Comparison of ENCODE assay signal across 13 cellular contexts in genomic region chr14:61516957-61517356, GRCh38.
A peak's percentile ranks its signal among the peaks of the same experiment; 100 is the strongest.
DNase-seq lines count a peak whose midpoint lies in the region; ATAC-seq and TF ChIP-seq lines count a peak whose summit lies in the region.
"Had no signal": no experiment of that assay in that cellular context is flagged by ENCODE, and none has a peak within 500 bp of the region (broad histone marks: within the 10 kb centered on the region; RNA-seq: fewer than 3 reads in every experiment).

No MANE protein-coding gene starts in this region.

- H3K4me3 ChIP-seq in SK-N-SH (ENCODE audit: low read depth in 2 of 2, low read length in 1 of 2) (no peak overlapping the region), left ventricle myocardium inferior (no peak overlapping the region), smooth muscle cell (no peak overlapping the region)
- H3K4me3 ChIP-seq: upper lobe of left lung had no signal

- 88% methylated on average over 5 of the region's 5 CpGs for WGBS in SK-N-SH (ENCODE audit: low lambda C conversion rate)
- 54% methylated on average over 5 of the region's 5 CpGs for WGBS in smooth muscle cell (ENCODE audit: low lambda C conversion rate)

- H3K27ac ChIP-seq in SK-N-SH (ENCODE audit: low read depth in 2 of 2, low read length in 1 of 2) (peak overlapping the region in 1 of 2 experiments; percentile 87; a peak in 2 of 4 replicates), left ventricle myocardium inferior (replicated peaks) (peak overlapping the region; percentile 74), smooth muscle cell (ENCODE audit: low read depth) (peak overlapping the region; percentile 39)

- no peaks in the 10 kb centered on the region for H3K27me3 ChIP-seq in SK-N-SH (ENCODE audit: insufficient read depth)
- H3K27me3 ChIP-seq in left ventricle myocardium inferior (ENCODE audit: low read depth): no peaks in the 10 kb centered on the region
- H3K27me3 ChIP-seq in smooth muscle cell (ENCODE audit: low read depth): no peaks in the 10 kb centered on the region
- H3K27me3 ChIP-seq: upper lobe of left lung had no signal

- CTCF ChIA-PET in SK-N-SH (lab: Yijun Ruan, JAX): interaction anchor here (1.1 to 1.4 kb wide), 2 partner anchors 18 to 91 kb away, joined by 3 read pairs; no protein-coding TSS in a partner anchor

- H3K79me2 ChIP-seq in SK-N-SH (ENCODE audit: insufficient read depth) (no peaks in the 10 kb centered on the region), smooth muscle cell (ENCODE audit: low read depth) (no peaks in the 10 kb centered on the region)

- no peaks in the 10 kb centered on the region for H3K9me2 ChIP-seq in SK-N-SH

- no peaks in the 10 kb centered on the region for H4K20me1 ChIP-seq in SK-N-SH (ENCODE audit: insufficient read depth)
- H4K20me1 ChIP-seq in smooth muscle cell (ENCODE audit: low read depth): no peaks in the 10 kb centered on the region

- intact Hi-C loops in left ventricle myocardium inferior (cut with micrococcal nuclease): no loop called here

- DNase-seq in SK-N-SH: no peak
- no peak for DNase-seq in left ventricle myocardium inferior
- no peak for DNase-seq in smooth muscle cell (lab: John Stamatoyannopoulos, UW; ENCODE audit: unreplicated experiment)
- DNase-seq: 8988T; activated CD4-positive, CD25-positive, alpha-beta regulatory T cell; H7; NCI-H446; upper lobe of left lung had no signal

- no peak for TF ChIP-seq CTCF in SK-N-SH (IDR thresholded peaks at IDR 0.05)
- TF ChIP-seq CTCF in left ventricle myocardium inferior (IDR thresholded peaks at IDR 0.05; ENCODE audit: borderline replicate concordance): no peak
- TF ChIP-seq CTCF in smooth muscle cell (IDR thresholded peaks at IDR 0.05; ENCODE audit: borderline replicate concordance, insufficient read depth, poor library complexity, severe bottlenecking): no peak

- no peak overlapping the region for H3K4me3 Mint-ChIP-seq in activated naive CD8-positive, alpha-beta T cell

- POLR2A ChIA-PET in SK-N-SH (lab: Yijun Ruan, JAX): no interaction called here

- no peaks in the 10 kb centered on the region for H3K27me3 Mint-ChIP-seq in activated naive CD8-positive, alpha-beta T cell

- ATAC-seq in SK-N-SH treated with all-trans-retinoic acid at 6 μM for 48 hours (peak; percentile 49), HG02571 (IDR thresholded peaks at IDR 0.05; ENCODE audit: unreplicated experiment) (no peak), GM19452 (IDR thresholded peaks at IDR 0.05; ENCODE audit: unreplicated experiment) (no peak), HG02970 (IDR thresholded peaks at IDR 0.05; ENCODE audit: low FRiP score, unreplicated experiment) (no peak)

- no peak for TF ChIP-seq RAD21 in SK-N-SH (IDR thresholded peaks at IDR 0.05; ENCODE audit: low read length)

- H3K4me1 ChIP-seq in SK-N-SH (ENCODE audit: control insufficient read depth in 1 of 2, insufficient read depth in 2 of 2, low read depth in 1 of 2, low read length in 1 of 2): peaks cover 0 to 51% of the 10 kb centered on the region in 2 experiments; a peak in 2 of 4 replicates
- H3K4me1 ChIP-seq in left ventricle myocardium inferior: peaks cover 58% of the 10 kb centered on the region
- no peaks in the 10 kb centered on the region for H3K4me1 ChIP-seq in smooth muscle cell (ENCODE audit: low read depth)

- peaks cover 87% of the 10 kb centered on the region for H3K4me1 Mint-ChIP-seq in activated naive CD8-positive, alpha-beta T cell (ENCODE audit: low read depth)

- no peaks in the 10 kb centered on the region for H3K9me3 Mint-ChIP-seq in activated naive CD8-positive, alpha-beta T cell (ENCODE audit: low read depth)

- peaks cover 25% of the 10 kb centered on the region for H3K36me3 Mint-ChIP-seq in activated naive CD8-positive, alpha-beta T cell

- H3K9ac ChIP-seq in SK-N-SH: no peak overlapping the region
- H3K9ac ChIP-seq in smooth muscle cell (ENCODE audit: low read depth): no peak overlapping the region

- no peak for TF ChIP-seq EP300 in SK-N-SH (IDR thresholded peaks at IDR 0.05; ENCODE audit: borderline replicate concordance in 1 of 2, low read depth in 1 of 2, low read length in 1 of 2)

- H3K4me2 ChIP-seq in SK-N-SH: no peak overlapping the region
- no peak overlapping the region for H3K4me2 ChIP-seq in smooth muscle cell

- H3K27ac Mint-ChIP-seq in activated naive CD8-positive, alpha-beta T cell: peak overlapping the region; percentile 86

- no peak overlapping the region for H2AFZ ChIP-seq in SK-N-SH (ENCODE audit: low read depth)
- no peak overlapping the region for H2AFZ ChIP-seq in smooth muscle cell (ENCODE audit: low read depth)

- H3F3A ChIP-seq in SK-N-SH (replicated peaks; ENCODE audit: insufficient read depth) (peaks cover 4% of the 10 kb centered on the region), smooth muscle cell (ENCODE audit: low read depth) (peaks cover 6% of the 10 kb centered on the region)

- H3K9me3 ChIP-seq in SK-N-SH (no peaks in the 10 kb centered on the region), left ventricle myocardium inferior (replicated peaks) (no peaks in the 10 kb centered on the region), smooth muscle cell (replicated peaks; ENCODE audit: low read depth) (no peaks in the 10 kb centered on the region)
- H3K9me3 ChIP-seq: upper lobe of left lung had no signal

- H3K36me3 ChIP-seq in SK-N-SH (replicated peaks in 1 of 2; ENCODE audit: control insufficient read depth in 1 of 2, insufficient read depth in 2 of 2, low read length in 1 of 2): no peaks in the 10 kb centered on the region
- H3K36me3 ChIP-seq in left ventricle myocardium inferior: no peaks in the 10 kb centered on the region
- H3K36me3 ChIP-seq in smooth muscle cell (ENCODE audit: low read depth): no peaks in the 10 kb centered on the region
- H3K36me3 ChIP-seq: upper lobe of left lung had no signal

TF ChIP-seq in SK-N-SH treated with all-trans-retinoic acid at 6 μM for 48 hours, 23 proteins besides CTCF, POLR2A, EP300 and RAD21 (continues in another document):
- TF ChIP-seq ISL1 (CRISPR knock-in tag; IDR thresholded peaks at IDR 0.05): no peak
- no peak for TF ChIP-seq ZNF565 (CRISPR knock-in tag; conservative IDR thresholded peaks at IDR 0.05; ENCODE audit: low read depth)
- TF ChIP-seq PPARA (CRISPR knock-in tag; IDR thresholded peaks at IDR 0.05; ENCODE audit: borderline replicate concordance): no peak
- TF ChIP-seq TCF4 (CRISPR knock-in tag; IDR thresholded peaks at IDR 0.05; ENCODE audit: borderline replicate concordance): no peak
- no peak for TF ChIP-seq ZFP30 (CRISPR knock-in tag; IDR thresholded peaks at IDR 0.05)
- TF ChIP-seq, protein P1, sequence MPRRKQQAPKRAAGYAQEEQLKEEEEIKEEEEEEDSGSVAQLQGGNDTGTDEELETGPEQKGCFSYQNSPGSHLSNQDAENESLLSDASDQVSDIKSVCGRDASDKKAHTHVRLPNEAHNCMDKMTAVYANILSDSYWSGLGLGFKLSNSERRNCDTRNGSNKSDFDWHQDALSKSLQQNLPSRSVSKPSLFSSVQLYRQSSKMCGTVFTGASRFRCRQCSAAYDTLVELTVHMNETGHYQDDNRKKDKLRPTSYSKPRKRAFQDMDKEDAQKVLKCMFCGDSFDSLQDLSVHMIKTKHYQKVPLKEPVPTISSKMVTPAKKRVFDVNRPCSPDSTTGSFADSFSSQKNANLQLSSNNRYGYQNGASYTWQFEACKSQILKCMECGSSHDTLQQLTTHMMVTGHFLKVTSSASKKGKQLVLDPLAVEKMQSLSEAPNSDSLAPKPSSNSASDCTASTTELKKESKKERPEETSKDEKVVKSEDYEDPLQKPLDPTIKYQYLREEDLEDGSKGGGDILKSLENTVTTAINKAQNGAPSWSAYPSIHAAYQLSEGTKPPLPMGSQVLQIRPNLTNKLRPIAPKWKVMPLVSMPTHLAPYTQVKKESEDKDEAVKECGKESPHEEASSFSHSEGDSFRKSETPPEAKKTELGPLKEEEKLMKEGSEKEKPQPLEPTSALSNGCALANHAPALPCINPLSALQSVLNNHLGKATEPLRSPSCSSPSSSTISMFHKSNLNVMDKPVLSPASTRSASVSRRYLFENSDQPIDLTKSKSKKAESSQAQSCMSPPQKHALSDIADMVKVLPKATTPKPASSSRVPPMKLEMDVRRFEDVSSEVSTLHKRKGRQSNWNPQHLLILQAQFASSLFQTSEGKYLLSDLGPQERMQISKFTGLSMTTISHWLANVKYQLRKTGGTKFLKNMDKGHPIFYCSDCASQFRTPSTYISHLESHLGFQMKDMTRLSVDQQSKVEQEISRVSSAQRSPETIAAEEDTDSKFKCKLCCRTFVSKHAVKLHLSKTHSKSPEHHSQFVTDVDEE (CRISPR knock-in tag; IDR thresholded peaks at IDR 0.05): no peak
- no peak for TF ChIP-seq ZNF70 (CRISPR knock-in tag; IDR thresholded peaks at IDR 0.05)

TF ChIP-seq in SK-N-SH, 30 proteins besides CTCF, POLR2A, EP300 and RAD21:
- no peak for TF ChIP-seq MAX (IDR thresholded peaks at IDR 0.05; ENCODE audit: low read depth)
